ENCODE assay signal across 33 cellular contexts in the genomic region with DNA sequence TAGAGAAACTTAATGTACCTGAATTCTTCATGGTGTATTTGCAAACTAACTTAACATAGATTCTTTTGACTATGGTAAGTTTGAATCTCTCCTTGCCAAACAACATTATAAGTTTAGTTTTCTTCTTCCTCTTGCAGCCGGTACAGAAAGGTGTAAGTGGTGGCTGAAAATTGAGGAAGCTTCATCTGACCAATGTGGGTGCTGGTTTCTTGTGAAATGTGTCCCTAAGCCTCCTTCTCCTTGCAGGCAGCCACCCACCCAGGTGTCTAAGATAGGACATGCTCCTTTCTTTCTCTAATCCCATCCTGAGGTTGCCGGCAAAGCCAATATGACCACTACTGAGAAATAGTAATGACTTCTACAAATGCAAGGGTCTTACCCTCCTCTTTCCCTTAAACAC. TPM values are rescaled to one million over a fixed set of nuclear protein-coding genes. Genes with fewer than 3 reads are reported as not detected.
"Had no signal": no experiment of that assay in that cellular context is flagged by ENCODE, and none has a peak within 500 bp of the region (broad histone marks: within the 10 kb centered on the region; RNA-seq: fewer than 3 reads in every experiment).

No MANE protein-coding gene starts in this region.

- H3K27me3 ChIP-seq: brain microvascular endothelial cell, cardiac muscle cell, SJSA1 had no signal

- H3K36me3 ChIP-seq: brain microvascular endothelial cell, cardiac muscle cell, SJSA1 had no signal

- H3K4me3 ChIP-seq: cardiac muscle cell, SJSA1 had no signal

- H3K27ac ChIP-seq: brain microvascular endothelial cell, cardiac muscle cell, KMS-11, SJSA1, WERI-Rb-1 had no signal

- DNase-seq: activated CD4-positive, alpha-beta memory T cell treated with anti-CD3 and anti-CD28 coated beads, Interleukin-2, amount 10 ng/mL, durations not matched to agents 7 days and 5 days; activated CD4-positive, alpha-beta T cell treated with anti-CD3 and anti-CD28 coated beads for 36 hours; activated CD4-positive, alpha-beta T cell treated with anti-CD3 and anti-CD28 coated beads, Interleukin-2, amount 50 U/mL, for 1 hour; activated gamma-delta T cell treated with Interleukin-2 at 50 U/mL for 16 hours; activated naive CD4-positive, alpha-beta T cell treated with anti-CD3 and anti-CD28 coated beads, Interleukin-2, amount 10 ng/mL, durations not matched to agents 7 days and 5 days; activated naive CD8-positive, alpha-beta T cell treated with anti-CD3 and anti-CD28 coated beads for 36 hours; activated T-cell treated with anti-CD3 and anti-CD28 coated beads for 4 hours; activated T-cell treated with anti-CD3 and anti-CD28 coated beads, Interleukin-2, amount 50 U/mL, for 72 hours; brain microvascular endothelial cell; NCI-H1092 treated with DMSO at 0.1 percent for 48 hours; NCI-H1417 treated with DMSO at 0.1 percent for 48 hours; NCI-H1694; NCI-H2029; NCI-H2107; NCI-H2171 treated with DMSO at 0.1 percent for 48 hours; NCI-H345; NCI-H510A; NCI-H526 treated with DMSO at 0.1 percent for 48 hours; NCI-H82; NK-92 treated with Interleukin-12 subunit alpha and Interleukin-12 subunit beta, amount 100 ng/mL, for 24 hours; T-cell; T-helper 2 cell; T1000; WERI-Rb-1 had no signal

- ATAC-seq: activated CD4-positive, alpha-beta T cell treated with anti-CD3 and anti-CD28 coated beads for 36 hours; activated T-cell treated with anti-CD3 and anti-CD28 coated beads, Interleukin-2, amount 50 U/mL, for 72 hours; SK-N-SH treated with all-trans-retinoic acid at 6 μM for 48 hours; T-cell had no signal

RNA-seq across cellular contexts. Expression of a gene that starts 20.6 kb away (rescaled TPM):
- total RNA-seq: activated CD4-positive, alpha-beta memory T cell treated with anti-CD3 and anti-CD28 coated beads, Interleukin-2, amount 10 ng/mL, durations not matched to agents 7 days and 5 days; activated CD4-positive, alpha-beta T cell treated with anti-CD3 and anti-CD28 coated beads for 36 hours; activated CD8-positive, alpha-beta memory T cell treated with anti-CD3 and anti-CD28 coated beads for 36 hours; activated naive CD8-positive, alpha-beta T cell treated with anti-CD3 and anti-CD28 coated beads for 36 hours; activated T-cell treated with anti-CD3 and anti-CD28 coated beads, Interleukin-2, amount 50 U/mL, for 72 hours; activated T-helper 2 cell treated with anti-CD3 and anti-CD28 coated beads, Interferon-gamma antibody, Interleukin-2, Interleukin-4, amounts not matched to agents 10 μg/mL and 5 μg/mL and 100 μg/mL, durations not matched to agents 14 hours and 24 hours and 36 hours; cardiac muscle cell; MCF 10A; OCI-LY7; RPMI7951; T-cell had no signal
